19 cellular contexts compared by ENCODE assay signal in the genomic region with DNA sequence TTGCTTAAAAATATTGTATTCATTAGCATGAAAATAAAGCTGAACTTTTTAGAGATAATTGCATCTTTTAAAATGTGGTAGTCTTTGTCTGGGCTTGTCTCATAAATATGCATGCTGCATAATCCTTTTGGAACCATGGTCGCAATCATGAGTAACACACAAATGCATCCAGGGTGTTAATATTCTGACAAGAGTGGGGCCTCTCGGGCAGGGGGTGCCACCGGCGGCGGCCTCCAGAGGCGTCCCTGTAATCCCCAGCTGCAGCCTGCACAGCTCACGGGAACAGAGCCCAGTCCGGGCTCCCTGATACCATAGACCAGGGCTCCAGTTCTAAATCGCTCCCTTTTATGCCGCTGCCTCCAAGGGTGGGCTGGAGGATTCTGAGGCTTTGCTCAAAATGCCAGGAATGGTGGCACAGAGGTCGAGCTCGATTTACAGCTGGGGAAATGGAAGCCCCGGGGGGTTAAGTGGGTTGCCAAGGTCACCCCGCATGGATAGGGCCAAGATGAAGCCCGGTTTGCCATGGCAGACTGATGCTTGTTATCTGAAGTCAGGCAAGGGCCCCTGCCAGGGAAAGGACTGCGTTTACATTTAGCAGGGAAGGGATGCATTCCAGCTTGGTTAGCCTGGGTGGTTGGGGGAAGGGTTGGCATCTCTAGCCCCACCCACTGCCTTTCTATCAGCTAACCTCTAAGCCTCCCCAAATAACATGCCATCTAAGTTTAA.
DNase-seq lines count a peak whose midpoint lies in the region; ATAC-seq and TF ChIP-seq lines count a peak whose summit lies in the region.
"Had no signal": no experiment of that assay in that cellular context is flagged by ENCODE, and none has a peak within 500 bp of the region (broad histone marks: within the 10 kb centered on the region; RNA-seq: fewer than 3 reads in every experiment).

No MANE protein-coding gene starts in this region.

- H3K36me3 ChIP-seq in H7 (replicated peaks; ENCODE audit: control insufficient read depth, insufficient read depth, low read length) (no peaks in the 10 kb centered on the region), endodermal cell (ENCODE audit: control insufficient read depth, insufficient read depth, low read length) (no peaks in the 10 kb centered on the region)
- H3K36me3 ChIP-seq: BE2C had no signal

- H3K9me3 ChIP-seq in endodermal cell (ENCODE audit: control insufficient read depth, low read length) = no peaks in the 10 kb centered on the region
- H3K9me3 ChIP-seq: BE2C, testis had no signal

- no peak overlapping the region for H3K4me3 ChIP-seq in H7 (ENCODE audit: insufficient read depth, low read depth, low read length)
- H3K4me3 ChIP-seq in endodermal cell (ENCODE audit: low read length) = no peak overlapping the region
- H3K4me3 ChIP-seq: testis had no signal

- peaks cover 80% of the 10 kb centered on the region for H3K27me3 Mint-ChIP-seq in endodermal cell (ENCODE audit: insufficient read depth)
- peaks cover 2% of the 10 kb centered on the region for H3K27me3 Mint-ChIP-seq in activated CD4-positive, alpha-beta T cell treated with anti-CD3 and anti-CD28 coated beads for 36 hours

- POLR2A ChIA-PET in activated CD4-positive, alpha-beta T cell treated with anti-CD3 and anti-CD28 coated beads for 36 hours (lab: Charles Lee) = no interaction called here

- H3K4me1 Mint-ChIP-seq in endodermal cell = peaks cover 18% of the 10 kb centered on the region
- H3K4me1 Mint-ChIP-seq in activated CD4-positive, alpha-beta T cell treated with anti-CD3 and anti-CD28 coated beads for 36 hours = no peaks in the 10 kb centered on the region

- TF ChIP-seq CTCF in endodermal cell (conservative IDR thresholded peaks at IDR 0.05) = no peak

- intact Hi-C loops in activated CD4-positive, alpha-beta T cell treated with anti-CD3 and anti-CD28 coated beads for 36 hours (cut with DNase I, micrococcal nuclease) = no loop called here

- H3K4me3 Mint-ChIP-seq in endodermal cell = no peak overlapping the region
- H3K4me3 Mint-ChIP-seq in activated CD4-positive, alpha-beta T cell treated with anti-CD3 and anti-CD28 coated beads for 36 hours = no peak overlapping the region
- H3K4me3 Mint-ChIP-seq: activated CD4-positive, alpha-beta memory T cell treated with anti-CD3 and anti-CD28 coated beads for 36 hours; activated T-helper 1 cell treated with anti-CD3 and anti-CD28 coated beads, Interleukin-12 subunit alpha, Interleukin-12 subunit beta, Interleukin-2, Interleukin-4 antibody, amounts not matched to agents 30 ng/mL and 10 ng/mL and 1 ng/mL, durations not matched to agents 14 hours and 24 hours and 36 hours; dendritic cell treated with granulocyte-macrophage colony-stimulating factor and Interleukin-4, amounts not matched to agents 40 ng/mL and 50 ng/mL, for 4 days had no signal

- H3K27ac ChIP-seq in endodermal cell (ENCODE audit: low read depth, low read length) = peak overlapping the region; percentile 12
- H3K27ac ChIP-seq: HL-60, testis had no signal

- H3K9ac ChIP-seq in endodermal cell (ENCODE audit: extremely low read depth, low read length, poor library complexity, severe bottlenecking) = no peak overlapping the region

- H3K27me3 ChIP-seq in H7 (ENCODE audit: control insufficient read depth, insufficient read depth, low read length) (no peaks in the 10 kb centered on the region), endodermal cell (ENCODE audit: control insufficient read depth, insufficient read depth, low read length, poor library complexity, severe bottlenecking) (peaks cover 91% of the 10 kb centered on the region)
- H3K27me3 ChIP-seq: BE2C, testis had no signal

- no peaks in the 10 kb centered on the region for H3K9me3 Mint-ChIP-seq in endodermal cell
- no peaks in the 10 kb centered on the region for H3K9me3 Mint-ChIP-seq in activated CD4-positive, alpha-beta T cell treated with anti-CD3 and anti-CD28 coated beads for 36 hours (ENCODE audit: low read depth)
- H3K9me3 Mint-ChIP-seq: activated CD4-positive, alpha-beta memory T cell treated with anti-CD3 and anti-CD28 coated beads for 36 hours; activated T-helper 1 cell treated with anti-CD3 and anti-CD28 coated beads, Interleukin-12 subunit alpha, Interleukin-12 subunit beta, Interleukin-2, Interleukin-4 antibody, amounts not matched to agents 30 ng/mL and 10 ng/mL and 1 ng/mL, durations not matched to agents 14 hours and 24 hours and 36 hours; dendritic cell treated with granulocyte-macrophage colony-stimulating factor and Interleukin-4, amounts not matched to agents 40 ng/mL and 50 ng/mL, for 4 days had no signal

- WGBS in endodermal cell (ENCODE audit: insufficient coverage in 1 of 2, insufficient read length in 1 of 2), 2 experiments = 45 to 47% methylated on average over 11 to 16 of the region's 16 CpGs

- CTCF ChIA-PET in activated CD4-positive, alpha-beta T cell treated with anti-CD3 and anti-CD28 coated beads for 36 hours (lab: Charles Lee) = interaction anchor here (0.7 to 1.2 kb wide), 4 partner anchors 55 to 832 kb away, joined by 3 to 4 read pairs (median 3); no protein-coding TSS in a partner anchor

- H3K4me1 ChIP-seq in endodermal cell (ENCODE audit: control insufficient read depth, insufficient read depth, low read length) = peaks cover 5% of the 10 kb centered on the region
- H3K4me1 ChIP-seq: BE2C, testis had no signal

- no peak for ATAC-seq in HG03469 (IDR thresholded peaks at IDR 0.05; ENCODE audit: unreplicated experiment)
- ATAC-seq in HG02763 (IDR thresholded peaks at IDR 0.05; ENCODE audit: unreplicated experiment) = no peak
- no peak for ATAC-seq in activated CD4-positive, alpha-beta T cell treated with anti-CD3 and anti-CD28 coated beads for 36 hours
- ATAC-seq: HCT116 had no signal

- no peaks in the 10 kb centered on the region for H3K36me3 Mint-ChIP-seq in endodermal cell (ENCODE audit: low read depth)
- no peaks in the 10 kb centered on the region for H3K36me3 Mint-ChIP-seq in activated CD4-positive, alpha-beta T cell treated with anti-CD3 and anti-CD28 coated beads for 36 hours (ENCODE audit: low read depth)
- H3K36me3 Mint-ChIP-seq: activated CD4-positive, alpha-beta memory T cell treated with anti-CD3 and anti-CD28 coated beads for 36 hours had no signal

- H3K27ac Mint-ChIP-seq in endodermal cell = no peak overlapping the region
- H3K27ac Mint-ChIP-seq in activated CD4-positive, alpha-beta T cell treated with anti-CD3 and anti-CD28 coated beads for 36 hours = no peak overlapping the region
- H3K27ac Mint-ChIP-seq: activated CD4-positive, alpha-beta memory T cell treated with anti-CD3 and anti-CD28 coated beads for 36 hours; activated T-helper 1 cell treated with anti-CD3 and anti-CD28 coated beads, Interleukin-12 subunit alpha, Interleukin-12 subunit beta, Interleukin-2, Interleukin-4 antibody, amounts not matched to agents 30 ng/mL and 10 ng/mL and 1 ng/mL, durations not matched to agents 14 hours and 24 hours and 36 hours; dendritic cell treated with granulocyte-macrophage colony-stimulating factor and Interleukin-4, amounts not matched to agents 40 ng/mL and 50 ng/mL, for 4 days had no signal

- DNase-seq in H7 = peak; percentile 62
- DNase-seq in NCI-H1436 (lab: John Stamatoyannopoulos, UW) = peak; percentile 73
- peak; percentile 72 for DNase-seq in endodermal cell
- peak in 34 of 56 donors; percentile 8 to 72 (median 26) for DNase-seq in nucleus accumbens (lab: John Stamatoyannopoulos, UW)
- no peak for DNase-seq in NCI-H128 (lab: John Stamatoyannopoulos, UW; ENCODE audit: unreplicated experiment)
- DNase-seq in activated CD4-positive, alpha-beta T cell treated with anti-CD3 and anti-CD28 coated beads for 36 hours = no peak
- DNase-seq: activated CD4-positive, alpha-beta memory T cell treated with anti-CD3 and anti-CD28 coated beads for 36 hours; amniotic stem cell; BE2C; DMS53; Kasumi-1; mesenchymal stem cell; testis had no signal

Comparison
In these comparisons a context has a peak if more than half of its experiments do, and no peak if none do; other contexts are left out.
1. DNase-seq: peak in H7 (single experiment), NCI-H1436 (single experiment), endodermal cell (single experiment) and nucleus accumbens (34 of 56); none in NCI-H128 (single experiment) and activated CD4-positive, alpha-beta T cell treated with anti-CD3 and anti-CD28 coated beads for 36 hours (single experiment).